9 cellular contexts compared by ENCODE assay signal in the genomic region with DNA sequence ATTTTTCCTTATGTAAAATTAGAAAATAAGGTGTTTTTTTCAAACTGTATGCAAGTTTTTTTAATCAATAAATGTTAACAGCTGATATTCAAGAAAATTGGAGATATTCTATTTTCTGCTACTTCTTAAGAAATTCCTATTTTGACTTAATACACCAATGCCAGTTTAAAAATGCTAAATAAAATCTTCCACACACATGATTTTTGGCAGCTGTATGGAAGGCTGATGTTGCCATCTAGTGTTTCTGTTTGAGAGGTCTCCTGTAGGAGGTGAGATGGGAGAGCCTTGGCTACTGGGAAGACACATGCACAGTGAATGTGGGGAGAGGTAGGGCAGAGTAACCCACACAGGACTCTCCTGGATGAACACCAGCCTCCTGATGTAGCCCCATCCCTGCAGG. TPM values are rescaled to one million over a fixed set of nuclear protein-coding genes. Genes with fewer than 3 reads are reported as not detected.
A peak's percentile ranks its signal among the peaks of the same experiment; 100 is the strongest.
DNase-seq lines count a peak whose midpoint lies in the region; ATAC-seq and TF ChIP-seq lines count a peak whose summit lies in the region.
"Had no signal": no experiment of that assay in that cellular context is flagged by ENCODE, and none has a peak within 500 bp of the region (broad histone marks: within the 10 kb centered on the region; RNA-seq: fewer than 3 reads in every experiment).

No MANE protein-coding gene starts in this region.

- no peaks in the 10 kb centered on the region for H3K9me3 ChIP-seq in OCI-LY3 (ENCODE audit: insufficient read depth, low read length)
- H3K9me3 ChIP-seq: SJCRH30 had no signal

- no peak overlapping the region for H2AFZ ChIP-seq in OCI-LY3 (ENCODE audit: low read depth, low read length)

- H3K27me3 Mint-ChIP-seq in CD14-positive monocyte (ENCODE audit: low read depth in 3 of 3) = peaks cover 0 to 5% (median 0%) of the 10 kb centered on the region in 3 donors

- no peaks in the 10 kb centered on the region for H3K79me2 ChIP-seq in OCI-LY3 (ENCODE audit: low read length)

- peak overlapping the region in 1 of 7 donors; percentile 64 for H3K27ac Mint-ChIP-seq in CD14-positive monocyte

- no peaks in the 10 kb centered on the region for H3K36me3 Mint-ChIP-seq in CD14-positive monocyte

- ATAC-seq in HG03066 (IDR thresholded peaks at IDR 0.05; ENCODE audit: low read depth, unreplicated experiment) = peak; percentile 57

- H3K4me3 Mint-ChIP-seq in CD14-positive monocyte = no peak overlapping the region

- TF ChIP-seq CTCF in CD14-positive monocyte (IDR thresholded peaks at IDR 0.05) = peak; percentile 83
- TF ChIP-seq CTCF in GM13977 (IDR thresholded peaks at IDR 0.05; ENCODE audit: extremely low read depth, insufficient read depth, missing control alignments) = peak; percentile 69
- TF ChIP-seq CTCF in OCI-LY3 (IDR thresholded peaks at IDR 0.05; ENCODE audit: low read depth, low read length) = peak; percentile 99

- DNase-seq in CD14-positive monocyte (ENCODE audit: low spot score) (no peak), GM13977 (ENCODE audit: low spot score) (peak; percentile 64), amniotic epithelial cell (ENCODE audit: low read depth) (peak; percentile 64), iPS-NIHi7 (ENCODE audit: extremely low spot score) (peak; percentile 78), stromal cell of bone marrow (ENCODE audit: low read depth) (peak; percentile 28), DMS153 treated with DMSO at 0.1 percent for 48 hours (lab: John Stamatoyannopoulos, UW; ENCODE audit: unreplicated experiment) (no peak)

- in situ Hi-C loops in GM13977 (cut with MboI; ENCODE audit: low pct_unique_long_range_greater_than_20kb, low sequenced_read_pairs, unreplicated experiment) = no loop called here

- no peaks in the 10 kb centered on the region for H3K9me3 Mint-ChIP-seq in CD14-positive monocyte

- H3K27ac ChIP-seq in OCI-LY3 (ENCODE audit: low read length) = no peak overlapping the region
- H3K27ac ChIP-seq: SJCRH30 had no signal

- no peaks in the 10 kb centered on the region for H4K20me1 ChIP-seq in OCI-LY3 (ENCODE audit: insufficient read depth, low read length)

- peaks cover 35% of the 10 kb centered on the region for H3K27me3 ChIP-seq in OCI-LY3 (ENCODE audit: low read depth, low read length)
- H3K27me3 ChIP-seq: SJCRH30 had no signal

- 0 out of 2 replicates have a peak overlapping the region, but pooled peaks have one; percentile 8 for H3K9ac ChIP-seq in OCI-LY3 (ENCODE audit: low read length)

- intact Hi-C loops in CD14-positive monocyte (cut with micrococcal nuclease) = loop anchor here (5.0 to 10.0 kb wide), 4 partner anchors 62 to 115 kb away; a partner anchor contains a TSS

- peaks cover 34% of the 10 kb centered on the region for H3K4me1 ChIP-seq in OCI-LY3 (ENCODE audit: low read length)
- H3K4me1 ChIP-seq: SJCRH30 had no signal

- H3K36me3 ChIP-seq in OCI-LY3 (replicated peaks; ENCODE audit: low read depth, low read length) = no peaks in the 10 kb centered on the region
- H3K36me3 ChIP-seq: SJCRH30 had no signal

- H3K4me3 ChIP-seq in OCI-LY3 (ENCODE audit: low read length) = no peak overlapping the region
- H3K4me3 ChIP-seq: SJCRH30 had no signal

- H3K4me2 ChIP-seq in OCI-LY3 (ENCODE audit: low read length) = peak overlapping the region; percentile 11; the same call in 1 of the 2 replicates

- peaks cover 2% of the 10 kb centered on the region for H3K4me1 Mint-ChIP-seq in CD14-positive monocyte

RNA-seq across cellular contexts. Expression of a gene that starts 29.2 kb away (rescaled TPM):
- polyA plus RNA-seq in CD14-positive monocyte = under 1 TPM; 0.09 to 0.21 TPM

RNA-seq across cellular contexts. Expression of a gene that starts 49.2 kb away (rescaled TPM):
- polyA plus RNA-seq in CD14-positive monocyte = not detected

Comparison
In these comparisons a context has a peak if more than half of its experiments do, and no peak if none do; other contexts are left out.
1. DNase-seq: peak in GM13977 (single experiment), amniotic epithelial cell (single experiment), iPS-NIHi7 (single experiment) and stromal cell of bone marrow (single experiment); none in CD14-positive monocyte (single experiment) and DMS153 treated with DMSO at 0.1 percent for 48 hours (single experiment).
2. Peak in every context shown above with its lines, with median percentiles within 50 percentile points of each other: CTCF ChIP-seq.